Comparison of ENCODE assay signal across 15 cellular contexts in the genomic region with DNA sequence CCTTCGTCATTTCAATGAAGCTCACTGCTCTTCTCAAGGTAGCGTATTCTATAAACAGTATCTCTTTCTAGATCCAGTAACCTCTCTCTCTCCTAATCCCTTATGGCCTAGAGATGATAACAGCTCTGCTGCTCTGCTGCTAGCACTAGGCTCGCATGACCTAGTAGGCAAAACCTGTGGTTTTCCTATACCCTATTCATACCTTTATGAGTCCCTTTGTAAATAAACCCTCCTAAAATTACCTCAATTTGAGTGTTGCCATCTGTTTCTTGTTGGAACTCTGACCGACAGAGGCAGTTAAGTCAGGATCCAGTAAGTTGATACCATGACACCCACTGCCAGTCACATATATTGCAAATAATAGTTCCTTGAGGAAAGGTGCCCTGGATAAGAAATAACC. TPM values are rescaled to one million over a fixed set of nuclear protein-coding genes. Genes with fewer than 3 reads are reported as not detected.
A peak's percentile ranks its signal among the peaks of the same experiment; 100 is the strongest.
DNase-seq lines count a peak whose midpoint lies in the region; ATAC-seq and TF ChIP-seq lines count a peak whose summit lies in the region.
"Had no signal": no experiment of that assay in that cellular context is flagged by ENCODE, and none has a peak within 500 bp of the region (broad histone marks: within the 10 kb centered on the region; RNA-seq: fewer than 3 reads in every experiment).

No MANE protein-coding gene starts in this region.

- H3K27ac ChIP-seq in SU-DHL-6 (ENCODE audit: low read depth, low read length) (no peak overlapping the region), ascending aorta (no peak overlapping the region)
- H3K27ac ChIP-seq: gastrocnemius medialis, neutrophil, spleen had no signal

- intact Hi-C loops in Right ventricle myocardium inferior (cut with DNase I) (no loop called here), ascending aorta (cut with DNase I) (no loop called here)

- H3K4me2 ChIP-seq in SU-DHL-6 (ENCODE audit: low read depth, low read length, poor library complexity, severe bottlenecking): peak overlapping the region; percentile 29
- H3K4me2 ChIP-seq: GM23338 had no signal

- no peak for TF ChIP-seq CTCF in SU-DHL-6 (IDR thresholded peaks at IDR 0.05; ENCODE audit: insufficient read depth, low read length, poor library complexity, severe bottlenecking)
- TF ChIP-seq CTCF in ascending aorta (IDR thresholded peaks at IDR 0.05): no peak

- no peaks in the 10 kb centered on the region for H3K9me3 ChIP-seq in SU-DHL-6 (ENCODE audit: insufficient read depth, low read length)
- H3K9me3 ChIP-seq in ascending aorta: no peaks in the 10 kb centered on the region
- H3K9me3 ChIP-seq: gastrocnemius medialis, neutrophil, spleen had no signal

- no peaks in the 10 kb centered on the region for H4K20me1 ChIP-seq in SU-DHL-6 (ENCODE audit: low read depth, low read length)

- H3K79me2 ChIP-seq in SU-DHL-6 (ENCODE audit: insufficient read depth, low read length): peaks cover 15% of the 10 kb centered on the region; the same call in 1 of the 2 replicates

- H3K36me3 ChIP-seq in SU-DHL-6 (ENCODE audit: low read length) (peaks cover 36% of the 10 kb centered on the region), ascending aorta (peaks cover 2 to 30% of the 10 kb centered on the region in 2 donors)

- H3K9ac ChIP-seq in SU-DHL-6 (ENCODE audit: low read length): no peak overlapping the region

- no peaks in the 10 kb centered on the region for H3K9me2 ChIP-seq in SU-DHL-6 (replicated peaks; ENCODE audit: insufficient read depth, low read length)

- no peaks in the 10 kb centered on the region for H3K4me1 ChIP-seq in ascending aorta
- H3K4me1 ChIP-seq: gastrocnemius medialis had no signal

- H2AFZ ChIP-seq in SU-DHL-6 (ENCODE audit: low read depth, low read length, severe bottlenecking): no peak overlapping the region
- H2AFZ ChIP-seq: GM23338 had no signal

- DNase-seq in Right ventricle myocardium inferior (ENCODE audit: missing footprints) (no peak), ascending aorta (ENCODE audit: low spot score in 2 of 2) (no peak), DMS79 (lab: John Stamatoyannopoulos, UW) (no peak)
- DNase-seq: amniotic stem cell; CD4-positive, alpha-beta T cell; effector CD4-positive, alpha-beta T cell; gastrocnemius medialis; spleen had no signal

- ATAC-seq in GM18868 (IDR thresholded peaks at IDR 0.05; ENCODE audit: unreplicated experiment) (peak; percentile 92), GM21825 (IDR thresholded peaks at IDR 0.05; ENCODE audit: unreplicated experiment) (peak; percentile 70), HG03442 (IDR thresholded peaks at IDR 0.05; ENCODE audit: unreplicated experiment) (peak; percentile 66), HG03159 (IDR thresholded peaks at IDR 0.05; ENCODE audit: unreplicated experiment) (no peak), Right ventricle myocardium inferior (no peak)
- ATAC-seq: gastrocnemius medialis, GM23338 had no signal

- H3K27me3 ChIP-seq in SU-DHL-6 (ENCODE audit: low read length) (no peaks in the 10 kb centered on the region), ascending aorta (no peaks in the 10 kb centered on the region)
- H3K27me3 ChIP-seq: gastrocnemius medialis, neutrophil, spleen had no signal

- H3F3A ChIP-seq in SU-DHL-6 (ENCODE audit: insufficient read depth): peaks cover 7% of the 10 kb centered on the region; the same call in 1 of the 2 replicates

- H3K4me3 ChIP-seq in SU-DHL-6 (ENCODE audit: insufficient read depth, low read length, poor library complexity, severe bottlenecking) (no peak overlapping the region), ascending aorta (no peak overlapping the region)
- H3K4me3 ChIP-seq: gastrocnemius medialis, GM23338, spleen had no signal

RNA-seq across cellular contexts. Expression of a gene that starts 7.3 kb away (rescaled TPM):
- 6.4 TPM for total RNA-seq in Right ventricle myocardium inferior
- 6.5 TPM for total RNA-seq in ascending aorta

RNA-seq across cellular contexts. Expression of a gene that starts 38.2 kb away (rescaled TPM):
- total RNA-seq in Right ventricle myocardium inferior (not detected), ascending aorta (not detected)
- total RNA-seq: CD4-positive, alpha-beta T cell; gastrocnemius medialis; GM23338; spleen had no signal

Comparison
In these comparisons a context has a peak if more than half of its experiments do, and no peak if none do; other contexts are left out.
1. ATAC-seq: peak in GM18868 (single experiment), GM21825 (single experiment) and HG03442 (single experiment); none in HG03159 (single experiment) and Right ventricle myocardium inferior (single experiment).